In the genomic region with DNA sequence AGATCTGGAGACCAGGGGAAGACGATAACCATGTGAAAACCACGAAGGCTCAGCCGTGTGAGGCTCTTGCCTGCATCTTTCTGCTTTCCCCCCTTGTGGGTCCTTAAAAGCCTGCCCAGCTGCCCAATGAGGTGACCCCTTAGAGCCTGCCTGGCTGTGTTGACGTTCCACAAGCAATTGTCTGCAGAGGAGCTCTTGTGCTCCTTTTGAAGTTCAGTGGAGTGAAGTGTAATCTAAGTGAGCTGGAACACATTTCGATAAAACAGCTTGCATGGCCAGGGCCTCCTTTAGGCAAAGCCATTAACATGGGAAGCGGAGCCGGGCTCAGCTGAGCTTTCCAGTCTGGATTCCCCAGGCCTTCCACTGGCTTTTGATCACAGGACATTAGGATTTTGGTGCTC, we compare ENCODE assay signal across 17 cellular contexts. TPM values are rescaled to one million over a fixed set of nuclear protein-coding genes. Genes with fewer than 3 reads are reported as not detected.
"Had no signal": no experiment of that assay in that cellular context is flagged by ENCODE, and none has a peak within 500 bp of the region (broad histone marks: within the 10 kb centered on the region; RNA-seq: fewer than 3 reads in every experiment).

No MANE protein-coding gene starts in this region.

- DNase-seq: activated CD4-positive, alpha-beta memory T cell treated with anti-CD3 and anti-CD28 coated beads for 36 hours; activated CD4-positive, alpha-beta T cell treated with anti-CD3 and anti-CD28 coated beads for 1 hour; activated effector memory CD4-positive, alpha-beta T cell treated with anti-CD3 and anti-CD28 coated beads, Interleukin-2, amount 50 U/mL, for 16 hours; activated naive CD8-positive, alpha-beta T cell treated with anti-CD3 and anti-CD28 coated beads for 36 hours; activated T-cell treated with anti-CD3 and anti-CD28 coated beads, Interleukin-2, amount 50 U/mL, for 4 hours; dorsolateral prefrontal cortex; esophagus squamous epithelium; foreskin keratinocyte; head of caudate nucleus; spleen; stimulated activated CD4-positive, alpha-beta T cell treated with anti-CD3 and anti-CD28 coated beads, Interleukin-2, amount 100 ng/mL, for 24 hours; stimulated activated naive CD4-positive, alpha-beta T cell had no signal

- ATAC-seq: activated T-cell treated with anti-CD3 and anti-CD28 coated beads, Interleukin-2, amount 50 U/mL, for 4 hours; foreskin keratinocyte; sciatic nerve had no signal

- H3K4me3 ChIP-seq: breast epithelium, dorsolateral prefrontal cortex, esophagus squamous epithelium, spleen had no signal

- H3K27me3 ChIP-seq: breast epithelium, dorsolateral prefrontal cortex, esophagus squamous epithelium, foreskin keratinocyte had no signal

- H3K9me3 ChIP-seq: breast epithelium, esophagus squamous epithelium, spleen had no signal

- H3K27ac ChIP-seq: breast epithelium, dorsolateral prefrontal cortex, esophagus squamous epithelium, foreskin keratinocyte, spleen had no signal

- H3K4me1 ChIP-seq: breast epithelium, spleen had no signal

RNA-seq across cellular contexts. Expression of a gene that starts 27.3 kb away (rescaled TPM):
- total RNA-seq: activated CD4-positive, alpha-beta memory T cell treated with anti-CD3 and anti-CD28 coated beads for 36 hours; activated naive CD8-positive, alpha-beta T cell treated with anti-CD3 and anti-CD28 coated beads for 36 hours; activated T-cell treated with anti-CD3 and anti-CD28 coated beads, Interleukin-2, amount 50 U/mL, for 4 hours; foreskin keratinocyte; myocyte; posterior vena cava; sciatic nerve; spleen; T-helper 2 cell treated with Interferon-gamma antibody and Interleukin-4, amounts not matched to agents 100 ng/mL and 5 ng/mL, for 36 hours had no signal
- polyA plus RNA-seq: spleen had no signal

RNA-seq across cellular contexts. Expression of a gene that starts 45.3 kb away (rescaled TPM):
- total RNA-seq: activated naive CD8-positive, alpha-beta T cell treated with anti-CD3 and anti-CD28 coated beads for 36 hours; foreskin keratinocyte; T-helper 2 cell treated with Interferon-gamma antibody and Interleukin-4, amounts not matched to agents 100 ng/mL and 5 ng/mL, for 36 hours had no signal
